ENCODE assay signal across 23 cellular contexts in genomic region chr12:112514456-112514855, GRCh38.
"Had no signal": no experiment of that assay in that cellular context is flagged by ENCODE, and none has a peak within 500 bp of the region (broad histone marks: within the 10 kb centered on the region; RNA-seq: fewer than 3 reads in every experiment).

No MANE protein-coding gene starts in this region.

- H3K9me3 ChIP-seq: colonic mucosa, esophagus squamous epithelium, gastrocnemius medialis, heart right ventricle, left lung, lower lobe of right lung, mucosa of descending colon had no signal

- H3K9me3 Mint-ChIP-seq: dendritic cell treated with granulocyte-macrophage colony-stimulating factor and Interleukin-4, amounts not matched to agents 40 ng/mL and 50 ng/mL, for 4 days; effector memory CD8-positive, alpha-beta T cell; mesothelial cell of epicardium had no signal

- H3K36me3 ChIP-seq: colonic mucosa, lower lobe of right lung had no signal

- H3K27me3 Mint-ChIP-seq: dendritic cell treated with granulocyte-macrophage colony-stimulating factor and Interleukin-4, amounts not matched to agents 40 ng/mL and 50 ng/mL, for 4 days; effector memory CD8-positive, alpha-beta T cell had no signal

- H3K4me1 ChIP-seq: colonic mucosa, esophagus squamous epithelium, gastrocnemius medialis, heart right ventricle, left lung, lower lobe of right lung had no signal

- ATAC-seq: effector memory CD8-positive, alpha-beta T cell; esophagus mucosa; gastrocnemius medialis; heart right ventricle; left cardiac atrium; left lung; left ventricle myocardium superior; lower lobe of right lung; mucosa of descending colon had no signal

- H3K4me3 Mint-ChIP-seq: dendritic cell treated with granulocyte-macrophage colony-stimulating factor and Interleukin-4, amounts not matched to agents 40 ng/mL and 50 ng/mL, for 4 days; effector memory CD8-positive, alpha-beta T cell; endodermal cell; mesothelial cell of epicardium had no signal

- DNase-seq: colonic mucosa; cortex of kidney; effector CD8-positive, alpha-beta T cell; effector memory CD8-positive, alpha-beta T cell; endodermal cell; erythroblast; esophagus squamous epithelium; foreskin melanocyte; gastrocnemius medialis; glutamatergic neuron; head of caudate nucleus; heart right ventricle; hippocampal formation; left cardiac atrium; left lung; left ventricle myocardium superior; lower lobe of right lung; mesenchymal stem cell; mucosa of descending colon had no signal

- H3K27ac Mint-ChIP-seq: effector memory CD8-positive, alpha-beta T cell; endodermal cell; mesothelial cell of epicardium had no signal

- H3K27me3 ChIP-seq: colonic mucosa, esophagus squamous epithelium, gastrocnemius medialis, heart right ventricle, left lung had no signal

- H3K4me1 Mint-ChIP-seq: mesothelial cell of epicardium had no signal

- H3K4me3 ChIP-seq: colonic mucosa, esophagus squamous epithelium, gastrocnemius medialis, heart right ventricle, left lung, lower lobe of right lung, mucosa of descending colon had no signal

- H3K27ac ChIP-seq: colonic mucosa, epithelial cell of prostate, esophagus squamous epithelium, gastrocnemius medialis, heart right ventricle, left lung, lower lobe of right lung had no signal
